1 cellular context compared by ENCODE assay signal in the genomic region with DNA sequence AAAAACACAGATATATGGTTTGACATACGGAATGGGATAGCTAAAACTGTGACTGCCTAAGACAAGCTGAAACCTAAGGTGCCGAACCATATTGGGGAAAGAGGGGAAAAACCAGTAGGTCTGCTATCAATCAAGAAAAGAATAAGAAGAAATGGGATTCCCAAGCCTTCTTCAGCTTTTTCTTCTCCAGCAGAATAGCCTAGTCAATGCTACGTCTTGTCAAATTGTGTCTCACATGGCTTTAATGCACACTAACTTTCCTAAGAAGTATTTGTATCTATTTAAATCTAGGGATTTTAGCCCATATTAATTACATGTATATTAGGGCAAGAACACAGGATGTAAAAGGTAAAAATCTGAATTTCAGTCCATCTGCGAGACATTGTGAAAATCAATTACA.
TF ChIP-seq lines count a peak whose summit lies in the region.

No MANE protein-coding gene starts in this region.

TF ChIP-seq in H1, 55 proteins besides CTCF, POLR2A, EP300 and RAD21:
- TF ChIP-seq, protein P1, sequence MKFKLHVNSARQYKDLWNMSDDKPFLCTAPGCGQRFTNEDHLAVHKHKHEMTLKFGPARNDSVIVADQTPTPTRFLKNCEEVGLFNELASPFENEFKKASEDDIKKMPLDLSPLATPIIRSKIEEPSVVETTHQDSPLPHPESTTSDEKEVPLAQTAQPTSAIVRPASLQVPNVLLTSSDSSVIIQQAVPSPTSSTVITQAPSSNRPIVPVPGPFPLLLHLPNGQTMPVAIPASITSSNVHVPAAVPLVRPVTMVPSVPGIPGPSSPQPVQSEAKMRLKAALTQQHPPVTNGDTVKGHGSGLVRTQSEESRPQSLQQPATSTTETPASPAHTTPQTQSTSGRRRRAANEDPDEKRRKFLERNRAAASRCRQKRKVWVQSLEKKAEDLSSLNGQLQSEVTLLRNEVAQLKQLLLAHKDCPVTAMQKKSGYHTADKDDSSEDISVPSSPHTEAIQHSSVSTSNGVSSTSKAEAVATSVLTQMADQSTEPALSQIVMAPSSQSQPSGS (IDR thresholded peaks at IDR 0.05; ENCODE audit: low read length): no peak
- TF ChIP-seq, protein P2, sequence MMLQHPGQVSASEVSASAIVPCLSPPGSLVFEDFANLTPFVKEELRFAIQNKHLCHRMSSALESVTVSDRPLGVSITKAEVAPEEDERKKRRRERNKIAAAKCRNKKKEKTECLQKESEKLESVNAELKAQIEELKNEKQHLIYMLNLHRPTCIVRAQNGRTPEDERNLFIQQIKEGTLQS (IDR thresholded peaks at IDR 0.05; ENCODE audit: insufficient read depth, low read depth, low read length): no peak
- TF ChIP-seq SIN3A (conservative IDR thresholded peaks at IDR 0.05 in 1 of 2, IDR thresholded peaks at IDR 0.05 in 1 of 2; ENCODE audit: low read depth in 1 of 2, low read length in 2 of 2) (no peak), GABPA (IDR thresholded peaks at IDR 0.05; ENCODE audit: borderline replicate concordance, insufficient read depth, low read length) (no peak), ZNF274 (IDR thresholded peaks at IDR 0.05; ENCODE audit: borderline replicate concordance, extremely low read depth, low read length) (no peak), SIRT6 (IDR thresholded peaks at IDR 0.05; ENCODE audit: low read length) (no peak), MAFK (IDR thresholded peaks at IDR 0.05; ENCODE audit: low read depth, low read length) (no peak), CTBP2 (IDR thresholded peaks at IDR 0.05; ENCODE audit: borderline replicate concordance, insufficient read depth, insufficient read length, low read length) (no peak), KDM5A (IDR thresholded peaks at IDR 0.05; ENCODE audit: low read length) (no peak), TBP (IDR thresholded peaks at IDR 0.05; ENCODE audit: low read depth, low read length) (no peak), ASH2L (IDR thresholded peaks at IDR 0.05; ENCODE audit: low read length) (no peak), PHF8 (conservative IDR thresholded peaks at IDR 0.05; ENCODE audit: low read depth, low read length) (no peak), NRF1 (IDR thresholded peaks at IDR 0.05; ENCODE audit: low read depth, low read length) (no peak)
- TF ChIP-seq, protein P3, sequence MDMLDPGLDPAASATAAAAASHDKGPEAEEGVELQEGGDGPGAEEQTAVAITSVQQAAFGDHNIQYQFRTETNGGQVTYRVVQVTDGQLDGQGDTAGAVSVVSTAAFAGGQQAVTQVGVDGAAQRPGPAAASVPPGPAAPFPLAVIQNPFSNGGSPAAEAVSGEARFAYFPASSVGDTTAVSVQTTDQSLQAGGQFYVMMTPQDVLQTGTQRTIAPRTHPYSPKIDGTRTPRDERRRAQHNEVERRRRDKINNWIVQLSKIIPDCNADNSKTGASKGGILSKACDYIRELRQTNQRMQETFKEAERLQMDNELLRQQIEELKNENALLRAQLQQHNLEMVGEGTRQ (IDR thresholded peaks at IDR 0.05; ENCODE audit: low read length): no peak
TF ChIP-seq in H1: peak in this region for 0.
